In the genomic region with DNA sequence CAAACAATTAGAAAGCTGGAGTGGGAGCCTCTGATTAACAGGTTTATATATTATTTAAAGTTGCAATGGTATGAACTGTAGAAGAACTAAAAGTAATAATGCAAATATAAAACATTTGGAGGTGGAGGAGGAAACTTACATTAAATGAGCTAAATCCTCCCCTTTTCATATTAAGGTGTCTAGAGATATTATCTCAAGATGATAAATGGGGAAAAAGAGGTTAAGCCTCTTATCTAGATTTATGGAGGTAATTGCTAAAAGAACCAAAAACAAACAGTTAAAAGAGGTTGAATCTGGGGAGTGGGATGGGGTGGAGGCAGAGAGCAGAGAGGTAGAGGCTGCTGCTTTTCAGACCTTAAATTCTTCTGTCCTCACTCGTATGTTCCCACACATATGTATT, we compare ENCODE assay signal across 20 cellular contexts.
A peak's percentile ranks its signal among the peaks of the same experiment; 100 is the strongest.
DNase-seq lines count a peak whose midpoint lies in the region; ATAC-seq and TF ChIP-seq lines count a peak whose summit lies in the region.
"Had no signal": no experiment of that assay in that cellular context is flagged by ENCODE, and none has a peak within 500 bp of the region (broad histone marks: within the 10 kb centered on the region; RNA-seq: fewer than 3 reads in every experiment).

No MANE protein-coding gene starts in this region.

- no peak for ATAC-seq in upper lobe of right lung
- ATAC-seq: CD8-positive, alpha-beta T cell; GM12878 had no signal

- no peaks in the 10 kb centered on the region for H3K36me3 ChIP-seq in upper lobe of right lung
- H3K36me3 ChIP-seq: BLaER1 had no signal

- H3K4me1 ChIP-seq in upper lobe of right lung, result no peaks in the 10 kb centered on the region
- H3K4me1 ChIP-seq: Caco-2 had no signal

- H3K27me3 Mint-ChIP-seq in nephron (ENCODE audit: low read depth), result peaks cover 31% of the 10 kb centered on the region

- H3K27ac Mint-ChIP-seq in nephron, result peak overlapping the region in 2 of 3 experiments; percentile 43 to 52
- H3K27ac Mint-ChIP-seq: B cell; CD4-positive, CD25-positive, alpha-beta regulatory T cell; CD8-positive, alpha-beta T cell; HFFc6 had no signal

- no peak overlapping the region for H3K4me3 ChIP-seq in upper lobe of right lung
- H3K4me3 ChIP-seq: BLaER1, GM12878, GM23248 had no signal

- H3K36me3 Mint-ChIP-seq in nephron (ENCODE audit: low read depth), result no peaks in the 10 kb centered on the region
- H3K36me3 Mint-ChIP-seq: CD4-positive, CD25-positive, alpha-beta regulatory T cell; CD8-positive, alpha-beta T cell had no signal

- no peaks in the 10 kb centered on the region for H3K27me3 ChIP-seq in upper lobe of right lung
- H3K27me3 ChIP-seq: BLaER1 had no signal

- no peak for TF ChIP-seq CTCF in nephron (IDR thresholded peaks at IDR 0.05; ENCODE audit: unreplicated experiment in 3 of 3)
- TF ChIP-seq CTCF in upper lobe of right lung (IDR thresholded peaks at IDR 0.05), result no peak
- no peak for TF ChIP-seq CTCF in GM10266 (IDR thresholded peaks at IDR 0.05; ENCODE audit: control insufficient read depth, insufficient read depth, low read depth, missing control alignments)

- no peaks in the 10 kb centered on the region for H3K9me3 Mint-ChIP-seq in nephron
- H3K9me3 Mint-ChIP-seq: CD4-positive, CD25-positive, alpha-beta regulatory T cell; CD8-positive, alpha-beta T cell; HFFc6 had no signal

- peak; percentile 36 for DNase-seq in NCI-H82 (lab: John Stamatoyannopoulos, UW)
- DNase-seq in NCI-H82 treated with DMSO at 0.1 percent for 48 hours (lab: John Stamatoyannopoulos, UW; ENCODE audit: unreplicated experiment), result no peak
- DNase-seq in NCI-H69 (lab: John Stamatoyannopoulos, UW), result peak; percentile 25
- no peak for DNase-seq in upper lobe of right lung
- DNase-seq in GM10266 (ENCODE audit: extremely low spot score), result no peak
- DNase-seq: Caco-2; CD4-positive, CD25-positive, alpha-beta regulatory T cell; CD8-positive, alpha-beta T cell; DMS153; DND-41; GM23248; H7; HCEC 1CT; HFFc6 had no signal

- H3K9me3 ChIP-seq in upper lobe of right lung, result no peaks in the 10 kb centered on the region
- H3K9me3 ChIP-seq: BLaER1, Caco-2 had no signal

- H3K4me1 Mint-ChIP-seq in nephron, result peaks cover 41% of the 10 kb centered on the region

- H3K4me3 Mint-ChIP-seq in nephron, result no peak overlapping the region
- H3K4me3 Mint-ChIP-seq: B cell; CD4-positive, CD25-positive, alpha-beta regulatory T cell; CD8-positive, alpha-beta T cell; HFFc6 had no signal

- no peak overlapping the region for H3K27ac ChIP-seq in upper lobe of right lung
- H3K27ac ChIP-seq: 22Rv1, BLaER1, C4-2B, GM23248 had no signal

- intact Hi-C loops in upper lobe of right lung (cut with DNase I), result no loop called here

Comparison
In these comparisons a context has a peak if more than half of its experiments do, and no peak if none do; other contexts are left out.
1. DNase-seq: peak in NCI-H82 (single experiment) and NCI-H69 (single experiment); none in NCI-H82 treated with DMSO at 0.1 percent for 48 hours (single experiment), upper lobe of right lung (single experiment) and GM10266 (single experiment).